ENCODE assay signal across 25 cellular contexts in the genomic region with DNA sequence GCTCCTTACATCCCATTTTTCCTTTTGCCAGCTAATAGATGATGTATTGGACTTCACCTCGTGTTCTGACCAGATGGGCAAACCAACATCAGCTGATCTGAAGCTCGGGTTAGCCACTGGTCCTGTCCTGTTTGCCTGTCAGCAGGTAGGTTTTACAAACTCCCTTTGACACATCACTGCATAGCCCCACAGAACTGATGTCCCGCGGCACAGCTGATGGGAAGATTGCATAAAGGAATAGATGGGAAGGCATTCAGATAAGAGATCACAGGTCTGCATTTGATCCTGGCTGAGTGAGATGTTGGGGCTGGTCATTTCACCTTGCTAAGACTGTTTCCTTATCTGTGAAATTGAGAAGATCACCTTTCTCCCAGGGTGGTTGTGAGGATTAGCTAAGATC. TPM values are rescaled to one million over a fixed set of nuclear protein-coding genes. Genes with fewer than 3 reads are reported as not detected.
DNase-seq lines count a peak whose midpoint lies in the region; ATAC-seq and TF ChIP-seq lines count a peak whose summit lies in the region.
"Had no signal": no experiment of that assay in that cellular context is flagged by ENCODE, and none has a peak within 500 bp of the region (broad histone marks: within the 10 kb centered on the region; RNA-seq: fewer than 3 reads in every experiment).

No MANE protein-coding gene starts in this region.

- intact Hi-C loops in sciatic nerve (cut with DNase I) = no loop called here

- H3K9me3 Mint-ChIP-seq in activated naive CD8-positive, alpha-beta T cell treated with anti-CD3 and anti-CD28 coated beads, Interleukin-2, amount 50 U/mL, for 24 hours = no peaks in the 10 kb centered on the region
- no peaks in the 10 kb centered on the region for H3K9me3 Mint-ChIP-seq in activated naive CD8-positive, alpha-beta T cell treated with anti-CD3 and anti-CD28 coated beads for 36 hours
- no peaks in the 10 kb centered on the region for H3K9me3 Mint-ChIP-seq in stimulated activated memory B cell treated with anti-CD40 and anti-IgM and Interleukin-4, amounts not matched to agents 10 μg/mL and 1 μg/mL and 100 μg/mL, for 72 hours
- H3K9me3 Mint-ChIP-seq: activated naive CD8-positive, alpha-beta T cell treated with anti-CD3 and anti-CD28 coated beads, Interleukin-2, amount 10 ng/mL, durations not matched to agents 7 days and 5 days; T-helper 2 cell treated with Interferon-gamma antibody and Interleukin-4, amounts not matched to agents 5 μg/mL and 100 μg/mL, for 36 hours had no signal

- H3K4me1 Mint-ChIP-seq in activated naive CD8-positive, alpha-beta T cell treated with anti-CD3 and anti-CD28 coated beads, Interleukin-2, amount 50 U/mL, for 24 hours = peaks cover 36% of the 10 kb centered on the region
- peaks cover 20% of the 10 kb centered on the region for H3K4me1 Mint-ChIP-seq in activated naive CD8-positive, alpha-beta T cell treated with anti-CD3 and anti-CD28 coated beads for 36 hours
- peaks cover 20% of the 10 kb centered on the region for H3K4me1 Mint-ChIP-seq in T-helper 17 cell
- peaks cover 46% of the 10 kb centered on the region for H3K4me1 Mint-ChIP-seq in stimulated activated memory B cell treated with anti-CD40 and anti-IgM and Interleukin-4, amounts not matched to agents 10 μg/mL and 1 μg/mL and 100 μg/mL, for 72 hours

- peaks cover 63% of the 10 kb centered on the region for H3K36me3 Mint-ChIP-seq in activated naive CD8-positive, alpha-beta T cell treated with anti-CD3 and anti-CD28 coated beads, Interleukin-2, amount 50 U/mL, for 24 hours (ENCODE audit: low read depth)
- peaks cover 36% of the 10 kb centered on the region for H3K36me3 Mint-ChIP-seq in activated naive CD8-positive, alpha-beta T cell treated with anti-CD3 and anti-CD28 coated beads for 36 hours
- peaks cover 2% of the 10 kb centered on the region for H3K36me3 Mint-ChIP-seq in T-helper 17 cell (ENCODE audit: low read depth)
- H3K36me3 Mint-ChIP-seq in stimulated activated memory B cell treated with anti-CD40 and anti-IgM and Interleukin-4, amounts not matched to agents 10 μg/mL and 1 μg/mL and 100 μg/mL, for 72 hours = peaks cover 56% of the 10 kb centered on the region

- DNase-seq in activated naive CD8-positive, alpha-beta T cell treated with anti-CD3 and anti-CD28 coated beads, Interleukin-2, amount 50 U/mL, for 24 hours = no peak
- no peak for DNase-seq in activated naive CD8-positive, alpha-beta T cell treated with anti-CD3 and anti-CD28 coated beads for 36 hours
- no peak for DNase-seq in T-helper 17 cell
- no peak for DNase-seq in caudate nucleus (lab: John Stamatoyannopoulos, UW)
- DNase-seq in sciatic nerve (ENCODE audit: low spot score) = no peak
- DNase-seq in erythroblast (lab: John Stamatoyannopoulos, UW) = no peak
- DNase-seq: activated CD4-positive, alpha-beta T cell treated with anti-CD3 and anti-CD28 coated beads, Interleukin-2, amount 50 U/mL, for 4 hours; activated naive CD8-positive, alpha-beta T cell treated with anti-CD3 and anti-CD28 coated beads, Interleukin-2, amount 10 ng/mL, durations not matched to agents 7 days and 5 days; effector CD4-positive, alpha-beta T cell; foreskin keratinocyte; left colon; mesenchymal stem cell; NCI-H1092; NCI-H187 treated with DMSO at 0.1 percent for 48 hours; NCI-H69; SK-N-SH; small intestine; stimulated activated naive CD4-positive, alpha-beta T cell; WERI-Rb-1 had no signal

- no peak for ATAC-seq in activated naive CD8-positive, alpha-beta T cell treated with anti-CD3 and anti-CD28 coated beads, Interleukin-2, amount 50 U/mL, for 24 hours
- ATAC-seq in T-helper 17 cell (no peak), sciatic nerve (no peak), HG03571 (IDR thresholded peaks at IDR 0.05; ENCODE audit: unreplicated experiment) (no peak)
- no peak for ATAC-seq in stimulated activated memory B cell treated with anti-CD40 and anti-IgM and Interleukin-4, amounts not matched to agents 10 μg/mL and 1 μg/mL and 100 μg/mL, for 72 hours
- ATAC-seq: esophagus mucosa, foreskin keratinocyte, left colon had no signal

- H3K4me3 Mint-ChIP-seq in activated naive CD8-positive, alpha-beta T cell treated with anti-CD3 and anti-CD28 coated beads, Interleukin-2, amount 50 U/mL, for 24 hours = no peak overlapping the region
- no peak overlapping the region for H3K4me3 Mint-ChIP-seq in activated naive CD8-positive, alpha-beta T cell treated with anti-CD3 and anti-CD28 coated beads for 36 hours
- no peak overlapping the region for H3K4me3 Mint-ChIP-seq in T-helper 17 cell
- H3K4me3 Mint-ChIP-seq in stimulated activated memory B cell treated with anti-CD40 and anti-IgM and Interleukin-4, amounts not matched to agents 10 μg/mL and 1 μg/mL and 100 μg/mL, for 72 hours = no peak overlapping the region
- H3K4me3 Mint-ChIP-seq: activated naive CD8-positive, alpha-beta T cell treated with anti-CD3 and anti-CD28 coated beads, Interleukin-2, amount 10 ng/mL, durations not matched to agents 7 days and 5 days; T-helper 2 cell treated with Interferon-gamma antibody and Interleukin-4, amounts not matched to agents 5 μg/mL and 100 μg/mL, for 36 hours had no signal

- H3K27ac Mint-ChIP-seq in activated naive CD8-positive, alpha-beta T cell treated with anti-CD3 and anti-CD28 coated beads, Interleukin-2, amount 50 U/mL, for 24 hours = peak overlapping the region; percentile 4
- no peak overlapping the region for H3K27ac Mint-ChIP-seq in activated naive CD8-positive, alpha-beta T cell treated with anti-CD3 and anti-CD28 coated beads for 36 hours
- H3K27ac Mint-ChIP-seq in T-helper 17 cell = peak overlapping the region; percentile 37
- H3K27ac Mint-ChIP-seq in stimulated activated memory B cell treated with anti-CD40 and anti-IgM and Interleukin-4, amounts not matched to agents 10 μg/mL and 1 μg/mL and 100 μg/mL, for 72 hours = peak overlapping the region; percentile 98
- H3K27ac Mint-ChIP-seq: activated naive CD8-positive, alpha-beta T cell treated with anti-CD3 and anti-CD28 coated beads, Interleukin-2, amount 10 ng/mL, durations not matched to agents 7 days and 5 days; T-helper 2 cell treated with Interferon-gamma antibody and Interleukin-4, amounts not matched to agents 5 μg/mL and 100 μg/mL, for 36 hours had no signal

- H3K27ac ChIP-seq in caudate nucleus (ENCODE audit: low read depth, low read length) = peak overlapping the region; percentile 85
- H3K27ac ChIP-seq: C4-2B, foreskin keratinocyte, WERI-Rb-1 had no signal

- H3K27me3 Mint-ChIP-seq in activated naive CD8-positive, alpha-beta T cell treated with anti-CD3 and anti-CD28 coated beads, Interleukin-2, amount 50 U/mL, for 24 hours = no peaks in the 10 kb centered on the region
- no peaks in the 10 kb centered on the region for H3K27me3 Mint-ChIP-seq in activated naive CD8-positive, alpha-beta T cell treated with anti-CD3 and anti-CD28 coated beads for 36 hours
- H3K27me3 Mint-ChIP-seq in T-helper 17 cell = no peaks in the 10 kb centered on the region
- no peaks in the 10 kb centered on the region for H3K27me3 Mint-ChIP-seq in stimulated activated memory B cell treated with anti-CD40 and anti-IgM and Interleukin-4, amounts not matched to agents 10 μg/mL and 1 μg/mL and 100 μg/mL, for 72 hours
- H3K27me3 Mint-ChIP-seq: activated naive CD8-positive, alpha-beta T cell treated with anti-CD3 and anti-CD28 coated beads, Interleukin-2, amount 10 ng/mL, durations not matched to agents 7 days and 5 days had no signal

- H3K9me3 ChIP-seq in T-helper 17 cell (ENCODE audit: control insufficient read depth, low read length, poor library complexity, severe bottlenecking) = no peaks in the 10 kb centered on the region
- H3K9me3 ChIP-seq: HAP-1, SK-N-SH had no signal

- TF ChIP-seq POLR2A in erythroblast (IDR thresholded peaks at IDR 0.05; ENCODE audit: low read length) = no peak

RNA-seq across cellular contexts. Expression of gene PDSS1, which starts 37.9 kb away (rescaled TPM):
- total RNA-seq in activated naive CD8-positive, alpha-beta T cell treated with anti-CD3 and anti-CD28 coated beads for 36 hours = 10 to 100 TPM; 30.2 to 30.7 TPM
- total RNA-seq in T-helper 17 cell (1 to 10 TPM; 2.4 to 5.1 TPM), sciatic nerve (3.8 TPM)
